Comparison of ENCODE assay signal across 27 cellular contexts in genomic region chr11:15828241-15828903, GRCh38.
DNase-seq lines count a peak whose midpoint lies in the region; ATAC-seq and TF ChIP-seq lines count a peak whose summit lies in the region.
"Had no signal": no experiment of that assay in that cellular context is flagged by ENCODE, and none has a peak within 500 bp of the region (broad histone marks: within the 10 kb centered on the region; RNA-seq: fewer than 3 reads in every experiment).

No MANE protein-coding gene starts in this region.

- H2BK12ac ChIP-seq in trophoblast cell (ENCODE audit: low read length): peak overlapping the region; percentile 15

- 58 to 71% (median 66%) methylated on average over 10 of the region's 10 CpGs for WGBS in heart left ventricle, 4 donors
- WGBS in trophoblast cell (ENCODE audit: extremely low coverage, insufficient coverage, insufficient read length): no CpG with 5 or more reads among the region's 10 CpGs

- H3K27ac ChIP-seq in angular gyrus (ENCODE audit: low read depth, low read length) (peak overlapping the region; percentile 22), heart left ventricle (peak overlapping the region in 10 of 12 donors; percentile 5 to 66 (median 39)), trophoblast cell (ENCODE audit: low read depth, low read length) (no peak overlapping the region)
- H3K27ac ChIP-seq: adrenal gland, breast epithelium, Peyer's patch, psoas muscle, SJSA1 had no signal

- H2AK5ac ChIP-seq in trophoblast cell (ENCODE audit: low read length): no peak overlapping the region

- H4K8ac ChIP-seq in trophoblast cell (ENCODE audit: low read depth, low read length): no peak overlapping the region

- H3K4me2 ChIP-seq in trophoblast cell (ENCODE audit: low read length): no peak overlapping the region

- peak overlapping the region; percentile 31 for H4K91ac ChIP-seq in trophoblast cell (ENCODE audit: low read depth, low read length)

- peaks cover 11% of the 10 kb centered on the region for H3K79me1 ChIP-seq in trophoblast cell (ENCODE audit: low read length)

- no peak overlapping the region for H3K23ac ChIP-seq in trophoblast cell (ENCODE audit: low read length)

- no peaks in the 10 kb centered on the region for H3K79me2 ChIP-seq in trophoblast cell (ENCODE audit: control insufficient read depth, insufficient read depth, low read length, poor library complexity)

- H3K4me1 ChIP-seq in heart left ventricle (peaks cover 0 to 61% (median 30%) of the 10 kb centered on the region in 12 donors), trophoblast cell (ENCODE audit: control insufficient read depth in 1 of 2, insufficient read depth in 2 of 2, low read length in 2 of 2) (peaks cover 6 to 11% of the 10 kb centered on the region in 2 experiments), BE2C (no peaks in the 10 kb centered on the region)
- H3K4me1 ChIP-seq: breast epithelium had no signal

- H3K14ac ChIP-seq in trophoblast cell (ENCODE audit: low read length): no peak overlapping the region

- no peak overlapping the region for H2AFZ ChIP-seq in trophoblast cell (ENCODE audit: insufficient read depth, low read length, poor library complexity)

- H3K9me3 ChIP-seq in heart left ventricle (no peaks in the 10 kb centered on the region), trophoblast cell (ENCODE audit: insufficient read depth, low read depth, low read length) (no peaks in the 10 kb centered on the region), BE2C (no peaks in the 10 kb centered on the region)
- H3K9me3 ChIP-seq: adrenal gland, breast epithelium, Peyer's patch, psoas muscle, SJSA1, tibial nerve had no signal

- H3K9ac ChIP-seq in trophoblast cell (ENCODE audit: low read length): no peak overlapping the region

- H3K36me3 ChIP-seq in heart left ventricle (no peaks in the 10 kb centered on the region), trophoblast cell (ENCODE audit: control insufficient read depth in 1 of 2, insufficient read depth in 2 of 2, low read length in 2 of 2) (no peaks in the 10 kb centered on the region), BE2C (no peaks in the 10 kb centered on the region)
- H3K36me3 ChIP-seq: adrenal gland, breast epithelium, Peyer's patch, SJSA1, tibial nerve had no signal

- intact Hi-C loops in heart left ventricle (cut with DNase I): loop anchor here in 4 of 10 donors (5.0 to 10.0 kb wide), 5 partner anchors 146 to 786 kb away; no protein-coding TSS in a partner anchor

- TF ChIP-seq CTCF in heart left ventricle (IDR thresholded peaks at IDR 0.05) (no peak), BE2C (IDR thresholded peaks at IDR 0.05; ENCODE audit: low read depth, low read length) (no peak)

- ATAC-seq in heart left ventricle (peak; percentile 26 to 82 (median 54)), HG03378 (IDR thresholded peaks at IDR 0.05; ENCODE audit: unreplicated experiment) (no peak)
- ATAC-seq: activated T-cell treated with anti-CD3 and anti-CD28 coated beads, Interleukin-2, amount 50 U/mL, for 72 hours had no signal

- H3K27me3 ChIP-seq in heart left ventricle (no peaks in the 10 kb centered on the region), trophoblast cell (ENCODE audit: insufficient read depth, low read length) (no peaks in the 10 kb centered on the region), BE2C (no peaks in the 10 kb centered on the region)
- H3K27me3 ChIP-seq: adrenal gland, breast epithelium, Peyer's patch, SJSA1, tibial nerve had no signal

- peak; percentile 74 for DNase-seq in Ammon's horn (ENCODE audit: low spot score)
- peak in 2 of 5 donors; percentile 25 to 34 for DNase-seq in heart left ventricle
- no peak for DNase-seq in trophoblast cell
- DNase-seq in NCI-H345 (lab: John Stamatoyannopoulos, UW): no peak
- no peak for DNase-seq in BE2C
- no peak for DNase-seq in NCI-H2029 (lab: John Stamatoyannopoulos, UW)
- DNase-seq: activated CD4-positive, alpha-beta T cell treated with anti-CD3 and anti-CD28 coated beads, Interleukin-2, amount 50 U/mL, for 4 hours; activated CD4-positive, CD25-positive, alpha-beta regulatory T cell; activated naive CD4-positive, alpha-beta T cell treated with Interleukin-2 at 50 U/mL for 16 hours; activated T-cell treated with anti-CD3 and anti-CD28 coated beads, Interleukin-2, amount 50 U/mL, for 72 hours; adrenal gland; DMS53; effector memory CD4-positive, alpha-beta T cell; erythroblast; foreskin fibroblast; H9; NCI-H2107; NCI-H510A treated with DMSO at 0.1 percent for 48 hours; Peyer's patch; psoas muscle; stimulated activated CD8-positive, alpha-beta memory T cell treated with anti-CD3 and anti-CD28 coated beads, Interleukin-4, amount 100 ng/mL, for 48 hours; T-helper 1 cell had no signal

- no peak overlapping the region for H3K18ac ChIP-seq in trophoblast cell (ENCODE audit: low read length)

- H3K4me3 ChIP-seq in heart left ventricle (no peak overlapping the region), trophoblast cell (ENCODE audit: low read depth, low read length) (no peak overlapping the region), BE2C (ENCODE audit: low read depth, low read length) (no peak overlapping the region)
- H3K4me3 ChIP-seq: adrenal gland, breast epithelium, Peyer's patch, psoas muscle, SJSA1, tibial nerve had no signal

- H2BK5ac ChIP-seq in trophoblast cell (ENCODE audit: low read depth, low read length, poor library complexity): no peak overlapping the region

- no peak overlapping the region for H2BK120ac ChIP-seq in trophoblast cell (ENCODE audit: insufficient read depth, low read length, poor library complexity)

- H3K4ac ChIP-seq in trophoblast cell (ENCODE audit: low read depth, low read length): no peak overlapping the region

- TF ChIP-seq POLR2A in heart left ventricle (IDR thresholded peaks at IDR 0.05): no peak

- no peak overlapping the region for H4K12ac ChIP-seq in trophoblast cell (ENCODE audit: low read depth, low read length)
